8 cellular contexts compared by ENCODE assay signal in the genomic region with DNA sequence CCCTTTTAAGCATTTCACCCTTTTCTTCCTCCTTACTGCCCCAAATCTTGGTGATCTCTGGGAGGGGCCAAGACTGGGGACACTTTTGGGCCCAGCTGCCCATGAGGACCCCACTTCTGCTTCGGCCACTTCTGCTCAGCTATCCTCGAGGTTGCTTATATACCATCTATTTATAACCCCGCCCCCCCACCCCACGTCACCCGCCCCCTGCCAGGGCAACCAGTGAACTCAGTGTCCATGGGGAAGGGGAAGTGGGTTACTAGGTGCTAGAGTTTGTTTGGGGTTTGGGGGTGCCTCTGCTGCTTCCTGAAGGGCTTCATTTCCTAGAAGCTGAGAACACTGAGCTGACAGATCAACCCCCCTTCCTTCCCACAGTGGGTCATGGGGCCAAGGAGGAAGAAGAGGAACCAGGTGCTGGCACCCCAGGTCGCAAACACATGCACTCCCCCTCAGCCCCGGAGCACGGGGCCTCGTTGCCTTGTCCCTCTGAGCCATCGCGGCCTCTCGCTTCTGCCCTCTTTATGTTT. TPM values are rescaled to one million over a fixed set of nuclear protein-coding genes. Genes with fewer than 3 reads are reported as not detected.
A peak's percentile ranks its signal among the peaks of the same experiment; 100 is the strongest.
DNase-seq lines count a peak whose midpoint lies in the region; ATAC-seq, FAIRE-seq and TF ChIP-seq lines count a peak whose summit lies in the region.

No MANE protein-coding gene starts in this region.

- no peaks in the 10 kb centered on the region for H4K20me1 ChIP-seq in osteoblast (ENCODE audit: insufficient read depth, low read length)

- no peak for TF ChIP-seq CTCF in chondrocyte (IDR thresholded peaks at IDR 0.05)
- TF ChIP-seq CTCF in osteoblast (IDR thresholded peaks at IDR 0.05; ENCODE audit: extremely low read depth, low read depth, low read length): no peak
- no peak for TF ChIP-seq CTCF in kidney (IDR thresholded peaks at IDR 0.05; ENCODE audit: borderline replicate concordance, extremely low read depth, insufficient read depth)

- no peaks in the 10 kb centered on the region for H3K27me3 Mint-ChIP-seq in T-helper 2 cell treated with Interferon-gamma antibody and Interleukin-4, amounts not matched to agents 5 μg/mL and 100 μg/mL, for 36 hours (ENCODE audit: low read depth)
- H3K27me3 Mint-ChIP-seq in chondrocyte (ENCODE audit: low read depth): no peaks in the 10 kb centered on the region

- intact Hi-C loops in kidney (cut with DNase I): no loop called here

- peaks cover 48% of the 10 kb centered on the region for H3K4me1 Mint-ChIP-seq in T-helper 2 cell treated with Interferon-gamma antibody and Interleukin-4, amounts not matched to agents 5 μg/mL and 100 μg/mL, for 36 hours (ENCODE audit: low read depth)
- peaks cover 24% of the 10 kb centered on the region for H3K4me1 Mint-ChIP-seq in chondrocyte (ENCODE audit: low read depth)

- H3K27ac ChIP-seq in osteoblast (ENCODE audit: low read depth, low read length): no peak overlapping the region
- H3K27ac ChIP-seq in kidney (ENCODE audit: low read depth in 2 of 2, low read length in 2 of 2): peak overlapping the region in 1 of 2 donors; percentile 69

- H3K4me3 ChIP-seq in osteoblast (ENCODE audit: insufficient read depth, low read length) (no peak overlapping the region), kidney (ENCODE audit: low read length in 2 of 2) (no peak overlapping the region)

- peak; percentile 59 for DNase-seq in T-helper 2 cell treated with Interferon-gamma antibody and Interleukin-4, amounts not matched to agents 5 μg/mL and 100 μg/mL, for 36 hours (ENCODE audit: low spot score)
- no peak for DNase-seq in chondrocyte (ENCODE audit: low spot score)
- no peak for DNase-seq in osteoblast (ENCODE audit: insufficient read length, low spot score, missing footprints)
- DNase-seq in DMS 273 (lab: John Stamatoyannopoulos, UW; ENCODE audit: unreplicated experiment): no peak
- DNase-seq in kidney: no peak
- no peak for DNase-seq in EL
- no peak for DNase-seq in NCI-H345 treated with DMSO at 0.1 percent for 48 hours (lab: John Stamatoyannopoulos, UW; ENCODE audit: unreplicated experiment)

- H3K27me3 ChIP-seq in osteoblast (ENCODE audit: insufficient read depth, low read length): no peaks in the 10 kb centered on the region

- H2AFZ ChIP-seq in osteoblast (ENCODE audit: low read length): peak overlapping the region; percentile 89

- H3K79me2 ChIP-seq in osteoblast (ENCODE audit: insufficient read depth, low read length): no peaks in the 10 kb centered on the region

- H3K36me3 ChIP-seq in osteoblast (ENCODE audit: insufficient read depth, low read length): no peaks in the 10 kb centered on the region
- H3K36me3 ChIP-seq in kidney (ENCODE audit: control insufficient read depth in 1 of 2, insufficient read depth in 2 of 2, low read length in 2 of 2): no peaks in the 10 kb centered on the region

- peaks cover 11% of the 10 kb centered on the region for H3K4me1 ChIP-seq in osteoblast (ENCODE audit: insufficient read depth, low read length)
- peaks cover 0 to 5% of the 10 kb centered on the region in 2 donors for H3K4me1 ChIP-seq in kidney (ENCODE audit: control insufficient read depth in 1 of 2, insufficient read depth in 1 of 2, low read depth in 1 of 2, low read length in 2 of 2)

- ATAC-seq in GM18868 (IDR thresholded peaks at IDR 0.05; ENCODE audit: unreplicated experiment): peak; percentile 40

- FAIRE-seq in kidney (lab: Jason Lieb, UNC): no peak

- no peaks in the 10 kb centered on the region for H3K9me3 Mint-ChIP-seq in T-helper 2 cell treated with Interferon-gamma antibody and Interleukin-4, amounts not matched to agents 5 μg/mL and 100 μg/mL, for 36 hours
- H3K9me3 Mint-ChIP-seq in chondrocyte (ENCODE audit: low read depth): no peaks in the 10 kb centered on the region

- H3K4me2 ChIP-seq in osteoblast (ENCODE audit: insufficient read depth, low read length): no peak overlapping the region

- peak overlapping the region; percentile 95 for H3K27ac Mint-ChIP-seq in T-helper 2 cell treated with Interferon-gamma antibody and Interleukin-4, amounts not matched to agents 5 μg/mL and 100 μg/mL, for 36 hours
- H3K27ac Mint-ChIP-seq in chondrocyte (ENCODE audit: unreplicated experiment): peak overlapping the region; percentile 93

- H3K9ac ChIP-seq in kidney (ENCODE audit: low read length in 2 of 2): no peak overlapping the region

- no peaks in the 10 kb centered on the region for H3K9me3 ChIP-seq in osteoblast (ENCODE audit: low read depth, low read length)
- no peaks in the 10 kb centered on the region for H3K9me3 ChIP-seq in kidney (ENCODE audit: control insufficient read depth in 1 of 2, low read length in 2 of 2)

- H3K4me3 Mint-ChIP-seq in T-helper 2 cell treated with Interferon-gamma antibody and Interleukin-4, amounts not matched to agents 5 μg/mL and 100 μg/mL, for 36 hours: peak overlapping the region; percentile 59
- H3K4me3 Mint-ChIP-seq in chondrocyte (ENCODE audit: unreplicated experiment): peak overlapping the region; percentile 52

- no peaks in the 10 kb centered on the region for H3K36me3 Mint-ChIP-seq in T-helper 2 cell treated with Interferon-gamma antibody and Interleukin-4, amounts not matched to agents 5 μg/mL and 100 μg/mL, for 36 hours (ENCODE audit: low read depth)
- H3K36me3 Mint-ChIP-seq in chondrocyte (ENCODE audit: low read depth): no peaks in the 10 kb centered on the region

RNA-seq across cellular contexts. Expression of a gene that starts 6.1 kb away (rescaled TPM):
- total RNA-seq in chondrocyte: 1.8 to 12.7 TPM (median 10.7 TPM) in 3 replicates
- total RNA-seq in osteoblast: 16.8 and 25.3 TPM in 2 replicates
- total RNA-seq in kidney: 100 TPM
- polyA plus RNA-seq in kidney (ENCODE audit: insufficient read depth, low read depth, low replicate concordance): 16.0 TPM

RNA-seq across cellular contexts. Expression of a gene that starts 44.0 kb away (rescaled TPM):
- total RNA-seq in chondrocyte: 51.4 to 58.5 TPM (median 51.8 TPM) in 3 replicates
- total RNA-seq in osteoblast: 42.1 and 49.2 TPM in 2 replicates
- total RNA-seq in kidney: 53.8 TPM
- polyA plus RNA-seq in kidney (ENCODE audit: insufficient read depth, low read depth, low replicate concordance): 35.6 TPM

RNA-seq across cellular contexts. Expression of a gene that starts 58.0 kb away (rescaled TPM):
- total RNA-seq in chondrocyte (112 to 204 TPM (median 195 TPM) in 3 replicates), osteoblast (138 and 167 TPM in 2 replicates), kidney (103 TPM)
- polyA plus RNA-seq in kidney (ENCODE audit: insufficient read depth, low read depth, low replicate concordance): 67.7 TPM
